ENCODE assay signal across 1 cellular context in the genomic region with DNA sequence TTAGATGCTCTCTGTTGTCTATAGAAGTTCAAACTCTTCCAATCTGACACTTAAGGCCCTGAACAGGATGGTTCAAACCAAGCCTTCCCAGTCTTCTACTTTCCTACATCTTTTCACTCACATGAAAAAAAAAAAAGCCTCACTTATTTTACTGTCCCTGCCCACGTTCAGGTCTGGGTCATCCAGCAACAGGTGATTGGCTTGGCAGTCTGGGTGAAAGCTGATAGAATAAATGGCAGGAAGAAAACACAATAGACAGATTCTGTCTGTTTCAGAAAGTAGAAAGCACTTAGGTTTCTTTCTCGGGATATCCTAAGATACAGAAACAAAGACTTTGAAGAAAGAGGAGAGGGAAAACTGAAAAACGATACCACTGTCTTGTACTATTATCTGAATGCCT.
TF ChIP-seq lines count a peak whose summit lies in the region.

No MANE protein-coding gene starts in this region.

TF ChIP-seq in HCT116, 20 proteins besides CTCF, POLR2A, EP300 and RAD21 (continued from another document):
- TF ChIP-seq REST (IDR thresholded peaks at IDR 0.05; ENCODE audit: low read depth) (no peak), CEBPB (IDR thresholded peaks at IDR 0.05; ENCODE audit: low read depth) (no peak), SP1 (IDR thresholded peaks at IDR 0.05; ENCODE audit: low read depth) (no peak), EGR1 (IDR thresholded peaks at IDR 0.05; ENCODE audit: low read depth) (no peak), ZFX (IDR thresholded peaks at IDR 0.05) (no peak), YY1 (IDR thresholded peaks at IDR 0.05; ENCODE audit: extremely low read depth, insufficient replicate concordance, low read depth, low read length) (no peak)
